Comparison of ENCODE assay signal across 1 cellular context in genomic region chr19:51686171-51686570, GRCh38.
TF ChIP-seq lines count a peak whose summit lies in the region.

No MANE protein-coding gene starts in this region.

TF ChIP-seq in SK-N-SH treated with all-trans-retinoic acid at 6 μM for 48 hours, 23 proteins besides CTCF, POLR2A, EP300 and RAD21 (continued from another document):
- TF ChIP-seq, protein P1, sequence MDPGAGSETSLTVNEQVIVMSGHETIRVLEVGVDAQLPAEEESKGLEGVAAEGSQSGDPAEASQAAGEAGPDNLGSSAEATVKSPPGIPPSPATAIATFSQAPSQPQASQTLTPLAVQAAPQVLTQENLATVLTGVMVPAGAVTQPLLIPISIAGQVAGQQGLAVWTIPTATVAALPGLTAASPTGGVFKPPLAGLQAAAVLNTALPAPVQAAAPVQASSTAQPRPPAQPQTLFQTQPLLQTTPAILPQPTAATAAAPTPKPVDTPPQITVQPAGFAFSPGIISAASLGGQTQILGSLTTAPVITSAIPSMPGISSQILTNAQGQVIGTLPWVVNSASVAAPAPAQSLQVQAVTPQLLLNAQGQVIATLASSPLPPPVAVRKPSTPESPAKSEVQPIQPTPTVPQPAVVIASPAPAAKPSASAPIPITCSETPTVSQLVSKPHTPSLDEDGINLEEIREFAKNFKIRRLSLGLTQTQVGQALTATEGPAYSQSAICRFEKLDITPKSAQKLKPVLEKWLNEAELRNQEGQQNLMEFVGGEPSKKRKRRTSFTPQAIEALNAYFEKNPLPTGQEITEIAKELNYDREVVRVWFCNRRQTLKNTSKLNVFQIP (CRISPR knock-in tag; IDR thresholded peaks at IDR 0.05; ENCODE audit: borderline replicate concordance, low read depth): no peak
- TF ChIP-seq TCF4 (CRISPR knock-in tag; IDR thresholded peaks at IDR 0.05; ENCODE audit: borderline replicate concordance) (no peak), CSDC2 (CRISPR knock-in tag; IDR thresholded peaks at IDR 0.05) (no peak), ARNTL (CRISPR knock-in tag; IDR thresholded peaks at IDR 0.05; ENCODE audit: borderline replicate concordance, low read depth) (no peak), ZNF8 (CRISPR knock-in tag; IDR thresholded peaks at IDR 0.05) (no peak), ZNF70 (CRISPR knock-in tag; IDR thresholded peaks at IDR 0.05) (no peak), ZNF565 (CRISPR knock-in tag; conservative IDR thresholded peaks at IDR 0.05; ENCODE audit: low read depth) (no peak), PPARA (CRISPR knock-in tag; IDR thresholded peaks at IDR 0.05; ENCODE audit: borderline replicate concordance) (no peak), ESRRG (CRISPR knock-in tag; IDR thresholded peaks at IDR 0.05) (no peak)
- TF ChIP-seq, protein P2, sequence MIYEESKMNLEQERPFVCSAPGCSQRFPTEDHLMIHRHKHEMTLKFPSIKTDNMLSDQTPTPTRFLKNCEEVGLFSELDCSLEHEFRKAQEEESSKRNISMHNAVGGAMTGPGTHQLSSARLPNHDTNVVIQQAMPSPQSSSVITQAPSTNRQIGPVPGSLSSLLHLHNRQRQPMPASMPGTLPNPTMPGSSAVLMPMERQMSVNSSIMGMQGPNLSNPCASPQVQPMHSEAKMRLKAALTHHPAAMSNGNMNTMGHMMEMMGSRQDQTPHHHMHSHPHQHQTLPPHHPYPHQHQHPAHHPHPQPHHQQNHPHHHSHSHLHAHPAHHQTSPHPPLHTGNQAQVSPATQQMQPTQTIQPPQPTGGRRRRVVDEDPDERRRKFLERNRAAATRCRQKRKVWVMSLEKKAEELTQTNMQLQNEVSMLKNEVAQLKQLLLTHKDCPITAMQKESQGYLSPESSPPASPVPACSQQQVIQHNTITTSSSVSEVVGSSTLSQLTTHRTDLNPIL (CRISPR knock-in tag; IDR thresholded peaks at IDR 0.05; ENCODE audit: low read depth): no peak
- TF ChIP-seq, protein P3, sequence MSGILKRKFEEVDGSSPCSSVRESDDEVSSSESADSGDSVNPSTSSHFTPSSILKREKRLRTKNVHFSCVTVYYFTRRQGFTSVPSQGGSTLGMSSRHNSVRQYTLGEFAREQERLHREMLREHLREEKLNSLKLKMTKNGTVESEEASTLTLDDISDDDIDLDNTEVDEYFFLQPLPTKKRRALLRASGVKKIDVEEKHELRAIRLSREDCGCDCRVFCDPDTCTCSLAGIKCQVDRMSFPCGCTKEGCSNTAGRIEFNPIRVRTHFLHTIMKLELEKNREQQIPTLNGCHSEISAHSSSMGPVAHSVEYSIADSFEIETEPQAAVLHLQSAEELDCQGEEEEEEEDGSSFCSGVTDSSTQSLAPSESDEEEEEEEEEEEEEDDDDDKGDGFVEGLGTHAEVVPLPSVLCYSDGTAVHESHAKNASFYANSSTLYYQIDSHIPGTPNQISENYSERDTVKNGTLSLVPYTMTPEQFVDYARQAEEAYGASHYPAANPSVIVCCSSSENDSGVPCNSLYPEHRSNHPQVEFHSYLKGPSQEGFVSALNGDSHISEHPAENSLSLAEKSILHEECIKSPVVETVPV (CRISPR knock-in tag; IDR thresholded peaks at IDR 0.05): no peak
TF ChIP-seq in SK-N-SH treated with all-trans-retinoic acid at 6 μM for 48 hours: peak in this region for 0.
